ENCODE assay signal across 8 cellular contexts in genomic region chr19:37334179-37335071, GRCh38. TPM values are rescaled to one million over a fixed set of nuclear protein-coding genes. Genes with fewer than 3 reads are reported as not detected.
DNase-seq lines count a peak whose midpoint lies in the region; ATAC-seq, FAIRE-seq and TF ChIP-seq lines count a peak whose summit lies in the region.

No MANE protein-coding gene starts in this region.

- POLR2A ChIA-PET in CD4-positive, alpha-beta T cell (lab: Charles Lee) = interaction anchor here (1.1 to 1.7 kb wide), 12 partner anchors 17 to 572 kb away, joined by 3 to 31 read pairs (median 10); partner anchors contain the start of genes SIPA1L3, WDR87, ZNF383 and ZNF420

- TF ChIP-seq CTCF in CD4-positive, alpha-beta T cell (IDR thresholded peaks at IDR 0.05) = no peak

- peaks cover 0 to 9% of the 10 kb centered on the region in 2 donors for H3K4me1 ChIP-seq in small intestine (ENCODE audit: control insufficient read depth in 2 of 2, insufficient read depth in 1 of 2, low read depth in 1 of 2, low read length in 1 of 2)

- ATAC-seq in CD4-positive, alpha-beta T cell (ENCODE audit: poor library complexity) = peak; percentile 99
- ATAC-seq in GM21576 (IDR thresholded peaks at IDR 0.05; ENCODE audit: unreplicated experiment) = peak; percentile 94

- H3K36me3 ChIP-seq in small intestine (ENCODE audit: control insufficient read depth in 2 of 2, insufficient read depth in 2 of 2, low read length in 2 of 2) = no peaks in the 10 kb centered on the region

- peak overlapping the region; percentile 92 for H3K4me3 Mint-ChIP-seq in CD4-positive, alpha-beta T cell

- H3K27me3 Mint-ChIP-seq in CD4-positive, alpha-beta T cell = no peaks in the 10 kb centered on the region

- intact Hi-C loops in CD4-positive, alpha-beta T cell (cut with DNase I, micrococcal nuclease) = loop anchor here (1.0 to 10.0 kb wide), 6 partner anchors 17 to 650 kb away; partner anchors contain the start of genes ZNF569 (in 2 of the 2), SIPA1L3 (in 1 of the 2), WDR87 (in 1 of the 2) and ZNF527 (in 1 of the 2)

- peak; percentile 76 to 93 (median 83) for DNase-seq in CD4-positive, alpha-beta T cell
- DNase-seq in NCI-H1105 treated with DMSO at 0.1 percent for 48 hours (lab: John Stamatoyannopoulos, UW) (peak; percentile 92), caudate nucleus (lab: John Stamatoyannopoulos, UW) (peak; percentile 66 to 98 (median 91)), iPS-NIHi7 (ENCODE audit: extremely low spot score) (peak; percentile 95), small intestine (peak; percentile 90), NCI-H524 treated with DMSO at 0.1 percent for 48 hours (lab: John Stamatoyannopoulos, UW) (no peak)
- DNase-seq in activated CD4-positive, CD25-positive, alpha-beta regulatory T cell (lab: John Stamatoyannopoulos, UW) = peak; percentile 61 to 77 (median 71)

- H3K4me3 ChIP-seq in small intestine (ENCODE audit: low read depth in 1 of 2, low read length in 2 of 2) = peak overlapping the region; percentile 59 to 61

- H3K27ac Mint-ChIP-seq in CD4-positive, alpha-beta T cell = peak overlapping the region; percentile 95

- no peaks in the 10 kb centered on the region for H3K9me3 ChIP-seq in CD4-positive, alpha-beta T cell (ENCODE audit: control insufficient read depth, low read length)
- no peaks in the 10 kb centered on the region for H3K9me3 ChIP-seq in small intestine (ENCODE audit: control insufficient read depth, low read depth)

- H3K27ac ChIP-seq in CD4-positive, alpha-beta T cell (ENCODE audit: low read depth, low read length) = peak overlapping the region; percentile 69
- H3K27ac ChIP-seq in caudate nucleus (ENCODE audit: low read depth, low read length) = peak overlapping the region; percentile 79
- peak overlapping the region; percentile 62 to 85 for H3K27ac ChIP-seq in small intestine (ENCODE audit: low read depth in 1 of 2, low read length in 1 of 2)

- CTCF ChIA-PET in CD4-positive, alpha-beta T cell (lab: Charles Lee) = interaction anchor here (0.6 to 1.3 kb wide), 2 partner anchors 17 to 1015 kb away, joined by 3 to 4 read pairs; no protein-coding TSS in a partner anchor

- peaks cover 40% of the 10 kb centered on the region for H3K4me1 Mint-ChIP-seq in CD4-positive, alpha-beta T cell (ENCODE audit: low read depth)

- H3K9me3 Mint-ChIP-seq in CD4-positive, alpha-beta T cell = no peaks in the 10 kb centered on the region

- WGBS in small intestine, 3 donors = 7 to 24% (median 24%) methylated on average over 50 of the region's 50 CpGs

- no peak for FAIRE-seq in small intestine (lab: Jason Lieb, UNC)

- peaks cover 72% of the 10 kb centered on the region for H3K36me3 Mint-ChIP-seq in CD4-positive, alpha-beta T cell (ENCODE audit: low read depth)

- no peaks in the 10 kb centered on the region for H3K27me3 ChIP-seq in CD4-positive, alpha-beta T cell (ENCODE audit: control insufficient read depth, insufficient read depth, low read length)
- H3K27me3 ChIP-seq in small intestine (ENCODE audit: control insufficient read depth in 2 of 2, insufficient read depth in 2 of 2, low read length in 2 of 2) = no peaks in the 10 kb centered on the region

RNA-seq across cellular contexts. Expression of gene ZNF527, which starts 36.5 kb away (rescaled TPM):
- 1 to 10 TPM; 7.8 to 8.4 TPM for total RNA-seq in CD4-positive, alpha-beta T cell
- 1 to 10 TPM; 1.6 to 3.4 (median 2.4) TPM for polyA plus RNA-seq in small intestine
